In genomic region chr1:95660736-95661135, GRCh38 we compare ENCODE assay signal across 27 cellular contexts.
"Had no signal": no experiment of that assay in that cellular context is flagged by ENCODE, and none has a peak within 500 bp of the region (broad histone marks: within the 10 kb centered on the region; RNA-seq: fewer than 3 reads in every experiment).

No MANE protein-coding gene starts in this region.

- DNase-seq: activated CD4-positive, alpha-beta memory T cell treated with anti-CD3 and anti-CD28 coated beads, Interleukin-2, amount 10 ng/mL, durations not matched to agents 7 days and 5 days; activated CD4-positive, alpha-beta T cell treated with anti-CD3 and anti-CD28 coated beads for 36 hours; activated CD4-positive, alpha-beta T cell treated with anti-CD3 and anti-CD28 coated beads, Interleukin-2, amount 10 ng/mL, durations not matched to agents 24 days and 14 days; activated CD4-positive, alpha-beta T cell treated with anti-CD3 and anti-CD28 coated beads, Interleukin-2, amount 50 U/mL, for 4 hours; activated CD4-positive, CD25-positive, alpha-beta regulatory T cell; activated CD4-positive, CD25-positive, alpha-beta regulatory T cell treated with anti-CD3 and anti-CD28 coated beads, Interleukin-2, amount 50 U/mL, for 72 hours; activated CD8-positive, alpha-beta memory T cell treated with anti-CD3 and anti-CD28 coated beads, Interleukin-2, amount 50 U/mL, for 48 hours; activated effector memory CD4-positive, alpha-beta T cell treated with Interleukin-2 at 50 U/mL for 16 hours; activated gamma-delta T cell treated with Interleukin-2 at 50 U/mL for 16 hours; activated naive CD4-positive, alpha-beta T cell treated with anti-CD3 and anti-CD28 coated beads, Interleukin-2, amount 50 U/mL, for 16 hours; activated naive CD4-positive, alpha-beta T cell treated with Interleukin-2 at 50 U/mL for 16 hours; activated T-cell treated with anti-CD3 and anti-CD28 coated beads for 4 hours; activated T-cell treated with anti-CD3 and anti-CD28 coated beads, Interleukin-2, amount 50 U/mL, for 24 hours; activated T-cell treated with anti-CD3 and anti-CD28 coated beads, Interleukin-2, amount 50 U/mL, for 72 hours; amniotic stem cell; anterior cingulate cortex; caudate nucleus; cortex of kidney; dermis blood vessel endothelial cell; effector CD4-positive, alpha-beta T cell; effector memory CD8-positive, alpha-beta T cell; esophagus squamous epithelium; gastrocnemius medialis; glutamatergic neuron; heart left ventricle; T-helper 2 cell had no signal

- ATAC-seq: activated CD4-positive, alpha-beta T cell treated with anti-CD3 and anti-CD28 coated beads for 36 hours; activated T-cell treated with anti-CD3 and anti-CD28 coated beads, Interleukin-2, amount 50 U/mL, for 72 hours; activated T-helper 17 cell treated with anti-CD3 and anti-CD28 coated beads, Interleukin-2, amount 50 U/mL, for 72 hours; effector memory CD8-positive, alpha-beta T cell; gastrocnemius medialis; heart left ventricle had no signal
